Comparison of ENCODE assay signal across 14 cellular contexts in genomic region chr16:10776280-10776679, GRCh38. TPM values are rescaled to one million over a fixed set of nuclear protein-coding genes. Genes with fewer than 3 reads are reported as not detected.
DNase-seq lines count a peak whose midpoint lies in the region; ATAC-seq and TF ChIP-seq lines count a peak whose summit lies in the region.
"Had no signal": no experiment of that assay in that cellular context is flagged by ENCODE, and none has a peak within 500 bp of the region (broad histone marks: within the 10 kb centered on the region; RNA-seq: fewer than 3 reads in every experiment).

No MANE protein-coding gene starts in this region.

- no peaks in the 10 kb centered on the region for H3K9me3 Mint-ChIP-seq in CD8-positive, alpha-beta T cell

- no peaks in the 10 kb centered on the region for H3K36me3 Mint-ChIP-seq in CD8-positive, alpha-beta T cell

- peak overlapping the region; percentile 51 for H3K4me3 Mint-ChIP-seq in CD8-positive, alpha-beta T cell

- 74 to 82% (median 81%) methylated on average over 4 of the region's 4 CpGs for WGBS in psoas muscle, 3 donors

- CTCF ChIA-PET in CD8-positive, alpha-beta T cell (lab: Charles Lee): no interaction called here

- H3K27ac Mint-ChIP-seq in CD8-positive, alpha-beta T cell: peak overlapping the region; percentile 79

- H3K27me3 ChIP-seq in CD8-positive, alpha-beta T cell (ENCODE audit: insufficient read depth, low read length): no peaks in the 10 kb centered on the region
- H3K27me3 ChIP-seq in psoas muscle (ENCODE audit: insufficient read depth in 3 of 3, low read length in 2 of 3): no peaks in the 10 kb centered on the region
- H3K27me3 ChIP-seq: breast epithelium, foreskin keratinocyte, spleen had no signal

- intact Hi-C loops in CD8-positive, alpha-beta T cell (cut with DNase I, micrococcal nuclease): no loop called here
- intact Hi-C loops in psoas muscle (cut with DNase I): no loop called here

- H3K27ac ChIP-seq in CD8-positive, alpha-beta T cell (ENCODE audit: low read depth, low read length): no peak overlapping the region
- no peak overlapping the region for H3K27ac ChIP-seq in psoas muscle
- H3K27ac ChIP-seq: breast epithelium, foreskin keratinocyte, spleen had no signal

- ATAC-seq in CD8-positive, alpha-beta T cell: peak; percentile 86
- ATAC-seq in GM18907 (IDR thresholded peaks at IDR 0.05; ENCODE audit: unreplicated experiment) (peak; percentile 76), HG02678 (IDR thresholded peaks at IDR 0.05; ENCODE audit: unreplicated experiment) (peak; percentile 82), HG03575 (IDR thresholded peaks at IDR 0.05; ENCODE audit: extremely low read depth, insufficient number of reproducible peaks, low FRiP score, unreplicated experiment) (peak; percentile 65), psoas muscle (no peak)
- ATAC-seq: foreskin keratinocyte, PC-3 had no signal

- H3K27me3 Mint-ChIP-seq in CD8-positive, alpha-beta T cell (ENCODE audit: low read depth): no peaks in the 10 kb centered on the region

- POLR2A ChIA-PET in CD8-positive, alpha-beta T cell (lab: Charles Lee): no interaction called here

- peak in 1 of 7 experiments; percentile 46 for DNase-seq in CD8-positive, alpha-beta T cell
- DNase-seq in psoas muscle (no peak), retina (no peak), iPS-NIHi11 (ENCODE audit: low spot score) (no peak)
- no peak for DNase-seq in effector CD4-positive, alpha-beta T cell
- DNase-seq: activated CD4-positive, alpha-beta T cell treated with anti-CD3 and anti-CD28 coated beads for 48 hours; foreskin keratinocyte; midbrain; PC-3; spleen had no signal

- H3K9me3 ChIP-seq in CD8-positive, alpha-beta T cell (ENCODE audit: low read length): no peaks in the 10 kb centered on the region
- no peaks in the 10 kb centered on the region for H3K9me3 ChIP-seq in psoas muscle
- H3K9me3 ChIP-seq: breast epithelium, spleen had no signal

- H3K4me3 ChIP-seq in CD8-positive, alpha-beta T cell (ENCODE audit: low read depth, low read length): no peak overlapping the region
- H3K4me3 ChIP-seq in psoas muscle: no peak overlapping the region
- H3K4me3 ChIP-seq: breast epithelium, spleen had no signal

- no peaks in the 10 kb centered on the region for H3K36me3 ChIP-seq in CD8-positive, alpha-beta T cell (ENCODE audit: insufficient read depth, low read length)
- H3K36me3 ChIP-seq in psoas muscle (ENCODE audit: insufficient read depth in 1 of 2, low read depth in 1 of 2): no peaks in the 10 kb centered on the region
- H3K36me3 ChIP-seq: breast epithelium, spleen had no signal

- no peak for TF ChIP-seq CTCF in CD8-positive, alpha-beta T cell (IDR thresholded peaks at IDR 0.05)
- no peak for TF ChIP-seq CTCF in psoas muscle (IDR thresholded peaks at IDR 0.05)

- H3K4me1 ChIP-seq in CD8-positive, alpha-beta T cell (ENCODE audit: insufficient read depth, low read length): peaks cover 13% of the 10 kb centered on the region
- H3K4me1 ChIP-seq in psoas muscle: no peaks in the 10 kb centered on the region
- H3K4me1 ChIP-seq: breast epithelium, foreskin keratinocyte had no signal

- peaks cover 19% of the 10 kb centered on the region for H3K4me1 Mint-ChIP-seq in CD8-positive, alpha-beta T cell (ENCODE audit: low read depth)

RNA-seq across cellular contexts. Expression of gene NUBP1, which starts 32.6 kb away (rescaled TPM):
- 10 to 100 TPM; 22.8 to 25.1 TPM for total RNA-seq in CD8-positive, alpha-beta T cell
- total RNA-seq in psoas muscle: 10 to 100 TPM; 24.7 to 38.1 (median 29.0) TPM
- polyA plus RNA-seq in psoas muscle: 10 to 100 TPM; 26.9 to 74.7 (median 46.9) TPM

RNA-seq across cellular contexts. Expression of gene TVP23A, which starts 42.3 kb away (rescaled TPM):
- not detected for total RNA-seq in CD8-positive, alpha-beta T cell
- total RNA-seq in psoas muscle: under 1 TPM in 2 of 4 donors, not detected in 2; 0.07 to 0.13 TPM
- polyA plus RNA-seq in psoas muscle: under 1 TPM in 2 of 3 donors, not detected in 1; 0.01 to 0.04 TPM
- total RNA-seq: foreskin keratinocyte, PC-3 had no signal
- polyA plus RNA-seq: foreskin keratinocyte had no signal

Comparison
In these comparisons a context has a peak if more than half of its experiments do, and no peak if none do; other contexts are left out.
1. ATAC-seq: peak in CD8-positive, alpha-beta T cell (single experiment), GM18907 (single experiment), HG02678 (single experiment) and HG03575 (single experiment); none in psoas muscle (0 of 4).